In genomic region chr19:52217576-52217975, GRCh38 we compare ENCODE assay signal across 1 cellular context.
TF ChIP-seq lines count a peak whose summit lies in the region.

No MANE protein-coding gene starts in this region.

TF ChIP-seq in K562, 482 proteins besides CTCF, POLR2A, EP300 and RAD21:
- TF ChIP-seq USF1 (CRISPR knock-in tag; IDR thresholded peaks at IDR 0.05) = peak; percentile 54
- TF ChIP-seq, protein P1, sequence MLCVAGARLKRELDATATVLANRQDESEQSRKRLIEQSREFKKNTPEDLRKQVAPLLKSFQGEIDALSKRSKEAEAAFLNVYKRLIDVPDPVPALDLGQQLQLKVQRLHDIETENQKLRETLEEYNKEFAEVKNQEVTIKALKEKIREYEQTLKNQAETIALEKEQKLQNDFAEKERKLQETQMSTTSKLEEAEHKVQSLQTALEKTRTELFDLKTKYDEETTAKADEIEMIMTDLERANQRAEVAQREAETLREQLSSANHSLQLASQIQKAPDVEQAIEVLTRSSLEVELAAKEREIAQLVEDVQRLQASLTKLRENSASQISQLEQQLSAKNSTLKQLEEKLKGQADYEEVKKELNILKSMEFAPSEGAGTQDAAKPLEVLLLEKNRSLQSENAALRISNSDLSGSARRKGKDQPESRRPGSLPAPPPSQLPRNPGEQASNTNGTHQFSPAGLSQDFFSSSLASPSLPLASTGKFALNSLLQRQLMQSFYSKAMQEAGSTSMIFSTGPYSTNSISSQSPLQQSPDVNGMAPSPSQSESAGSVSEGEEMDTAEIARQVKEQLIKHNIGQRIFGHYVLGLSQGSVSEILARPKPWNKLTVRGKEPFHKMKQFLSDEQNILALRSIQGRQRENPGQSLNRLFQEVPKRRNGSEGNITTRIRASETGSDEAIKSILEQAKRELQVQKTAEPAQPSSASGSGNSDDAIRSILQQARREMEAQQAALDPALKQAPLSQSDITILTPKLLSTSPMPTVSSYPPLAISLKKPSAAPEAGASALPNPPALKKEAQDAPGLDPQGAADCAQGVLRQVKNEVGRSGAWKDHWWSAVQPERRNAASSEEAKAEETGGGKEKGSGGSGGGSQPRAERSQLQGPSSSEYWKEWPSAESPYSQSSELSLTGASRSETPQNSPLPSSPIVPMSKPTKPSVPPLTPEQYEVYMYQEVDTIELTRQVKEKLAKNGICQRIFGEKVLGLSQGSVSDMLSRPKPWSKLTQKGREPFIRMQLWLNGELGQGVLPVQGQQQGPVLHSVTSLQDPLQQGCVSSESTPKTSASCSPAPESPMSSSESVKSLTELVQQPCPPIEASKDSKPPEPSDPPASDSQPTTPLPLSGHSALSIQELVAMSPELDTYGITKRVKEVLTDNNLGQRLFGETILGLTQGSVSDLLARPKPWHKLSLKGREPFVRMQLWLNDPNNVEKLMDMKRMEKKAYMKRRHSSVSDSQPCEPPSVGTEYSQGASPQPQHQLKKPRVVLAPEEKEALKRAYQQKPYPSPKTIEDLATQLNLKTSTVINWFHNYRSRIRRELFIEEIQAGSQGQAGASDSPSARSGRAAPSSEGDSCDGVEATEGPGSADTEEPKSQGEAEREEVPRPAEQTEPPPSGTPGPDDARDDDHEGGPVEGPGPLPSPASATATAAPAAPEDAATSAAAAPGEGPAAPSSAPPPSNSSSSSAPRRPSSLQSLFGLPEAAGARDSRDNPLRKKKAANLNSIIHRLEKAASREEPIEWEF (CRISPR knock-in tag; IDR thresholded peaks at IDR 0.05) = no peak
- no peak for TF ChIP-seq FUS (optimal IDR thresholded peaks at IDR 0.05; ENCODE audit: low read depth, low read length)
- TF ChIP-seq, protein P2, sequence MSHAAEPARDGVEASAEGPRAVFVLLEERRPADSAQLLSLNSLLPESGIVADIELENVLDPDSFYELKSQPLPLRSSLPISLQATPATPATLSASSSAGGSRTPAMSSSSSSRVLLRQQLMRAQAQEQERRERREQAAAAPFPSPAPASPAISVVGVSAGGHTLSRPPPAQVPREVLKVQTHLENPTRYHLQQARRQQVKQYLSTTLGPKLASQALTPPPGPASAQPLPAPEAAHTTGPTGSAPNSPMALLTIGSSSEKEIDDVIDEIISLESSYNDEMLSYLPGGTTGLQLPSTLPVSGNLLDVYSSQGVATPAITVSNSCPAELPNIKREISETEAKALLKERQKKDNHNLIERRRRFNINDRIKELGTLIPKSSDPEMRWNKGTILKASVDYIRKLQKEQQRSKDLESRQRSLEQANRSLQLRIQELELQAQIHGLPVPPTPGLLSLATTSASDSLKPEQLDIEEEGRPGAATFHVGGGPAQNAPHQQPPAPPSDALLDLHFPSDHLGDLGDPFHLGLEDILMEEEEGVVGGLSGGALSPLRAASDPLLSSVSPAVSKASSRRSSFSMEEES (CRISPR knock-in tag; IDR thresholded peaks at IDR 0.05) = peak; percentile 30; the same call in 1 of the 2 replicates
- TF ChIP-seq, protein P3, sequence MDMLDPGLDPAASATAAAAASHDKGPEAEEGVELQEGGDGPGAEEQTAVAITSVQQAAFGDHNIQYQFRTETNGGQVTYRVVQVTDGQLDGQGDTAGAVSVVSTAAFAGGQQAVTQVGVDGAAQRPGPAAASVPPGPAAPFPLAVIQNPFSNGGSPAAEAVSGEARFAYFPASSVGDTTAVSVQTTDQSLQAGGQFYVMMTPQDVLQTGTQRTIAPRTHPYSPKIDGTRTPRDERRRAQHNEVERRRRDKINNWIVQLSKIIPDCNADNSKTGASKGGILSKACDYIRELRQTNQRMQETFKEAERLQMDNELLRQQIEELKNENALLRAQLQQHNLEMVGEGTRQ (CRISPR knock-in tag; IDR thresholded peaks at IDR 0.05) = peak; percentile 46
- no peak for TF ChIP-seq ELF4 (CRISPR knock-in tag; IDR thresholded peaks at IDR 0.05)
